ENCODE assay signal across 24 cellular contexts in genomic region chrX:86504297-86504696, GRCh38.
"Had no signal": no experiment of that assay in that cellular context is flagged by ENCODE, and none has a peak within 500 bp of the region (broad histone marks: within the 10 kb centered on the region; RNA-seq: fewer than 3 reads in every experiment).

No MANE protein-coding gene starts in this region.

- H3K4me3 ChIP-seq: hepatocyte, left lung, lower lobe of right lung, right atrium auricular region, skin epidermis, suprapubic skin, thoracic aorta, tibial artery, upper lobe of right lung had no signal

- H3K9me3 ChIP-seq: left lung, lower lobe of right lung, right atrium auricular region, suprapubic skin, thoracic aorta, tibial artery, upper lobe of right lung had no signal

- H3K27ac ChIP-seq: hepatocyte, left lung, lower lobe of right lung, right atrium auricular region, skin epidermis, suprapubic skin, thoracic aorta, tibial artery, upper lobe of right lung had no signal

- FAIRE-seq: keratinocyte, urothelium cell line had no signal

- DNase-seq: left colon; left lung; lower lobe of right lung; mammary epithelial cell; mesenchymal stem cell; naive thymus-derived CD8-positive, alpha-beta T cell; nucleus accumbens; stimulated activated CD4-positive, alpha-beta T cell treated with anti-CD3 and anti-CD28 coated beads, Interleukin-12 subunit alpha, Interleukin-12 subunit beta, amount 100 ng/mL, for 4 hours; stimulated activated CD4-positive, alpha-beta T cell treated with anti-CD3 and anti-CD28 coated beads, Interleukin-15, amount 100 ng/mL, for 24 hours; stimulated activated CD4-positive, alpha-beta T cell treated with anti-CD3 and anti-CD28 coated beads, Interleukin-2, amount 100 ng/mL, for 24 hours; stimulated activated CD4-positive, alpha-beta T cell treated with anti-CD3 and anti-CD28 coated beads, Interleukin-4, amount 100 ng/mL, for 1 hour; stimulated activated naive CD4-positive, alpha-beta T cell; tibial artery; trophoblast cell; upper lobe of right lung had no signal

- ATAC-seq: left colon; left lung; lower lobe of right lung; naive thymus-derived CD8-positive, alpha-beta T cell; sciatic nerve; stimulated activated effector memory CD8-positive, alpha-beta T cell treated with anti-CD3 and anti-CD28 coated beads, Interleukin-12 subunit alpha, Interleukin-12 subunit beta, amount 100 ng/mL, for 72 hours; upper lobe of right lung had no signal

- H2AFZ ChIP-seq: hepatocyte had no signal

- H3K4me1 ChIP-seq: left lung, lower lobe of right lung, right atrium auricular region, suprapubic skin, tibial artery, upper lobe of right lung had no signal

- H3K27me3 ChIP-seq: hepatocyte, left lung, right atrium auricular region, suprapubic skin, tibial artery, upper lobe of right lung had no signal

- H3K4me2 ChIP-seq: hepatocyte had no signal

- H3K79me2 ChIP-seq: hepatocyte had no signal

- H3K36me3 ChIP-seq: left lung, lower lobe of right lung, right atrium auricular region, suprapubic skin, thoracic aorta, tibial artery, upper lobe of right lung had no signal
